In genomic region chr2:98479959-98480524, GRCh38 we compare ENCODE assay signal across 8 cellular contexts. TPM values are rescaled to one million over a fixed set of nuclear protein-coding genes. Genes with fewer than 3 reads are reported as not detected.
DNase-seq lines count a peak whose midpoint lies in the region; ATAC-seq and TF ChIP-seq lines count a peak whose summit lies in the region.

No MANE protein-coding gene starts in this region.

- TF ChIP-seq POLR2A in thyroid gland (IDR thresholded peaks at IDR 0.05) = no peak

- H3K9me3 ChIP-seq in adipocyte (ENCODE audit: control insufficient read depth, low read length) = no peaks in the 10 kb centered on the region
- H3K9me3 ChIP-seq in thyroid gland = no peaks in the 10 kb centered on the region

- DNase-seq in ELF-1 (ENCODE audit: low read depth, low spot score) (peak; percentile 58), HCEC 1CT (peak; percentile 9), NCI-H524 treated with DMSO at 0.1 percent for 48 hours (lab: John Stamatoyannopoulos, UW) (peak; percentile 89), adipocyte (ENCODE audit: low read depth) (peak; percentile 57), left colon (peak; percentile 44 to 59), thyroid gland (peak; percentile 63 to 66), iPS-NIHi7 (ENCODE audit: extremely low spot score) (no peak), OCI-M2 (lab: John Stamatoyannopoulos, UW; ENCODE audit: unreplicated experiment) (no peak)

- no peaks in the 10 kb centered on the region for H3K36me3 ChIP-seq in adipocyte (ENCODE audit: control insufficient read depth, insufficient read depth, low read length, severe bottlenecking)
- H3K36me3 ChIP-seq in thyroid gland = no peaks in the 10 kb centered on the region

- intact Hi-C loops in left colon (cut with DNase I, micrococcal nuclease) = no loop called here
- intact Hi-C loops in thyroid gland (cut with DNase I) = no loop called here

- no peak overlapping the region for H3K27ac ChIP-seq in thyroid gland

- H3K9ac ChIP-seq in adipocyte (ENCODE audit: low read length) = no peak overlapping the region

- TF ChIP-seq CTCF in thyroid gland (IDR thresholded peaks at IDR 0.05) = no peak

- peak; percentile 44 for ATAC-seq in left colon

- H3K4me3 ChIP-seq in adipocyte (ENCODE audit: low read length) = no peak overlapping the region
- H3K4me3 ChIP-seq in thyroid gland (replicated peaks in 1 of 3) = no peak overlapping the region

- WGBS in thyroid gland, 2 donors = 55 to 89% methylated on average over 2 to 4 of the region's 4 CpGs

- H3K4me1 ChIP-seq in adipocyte (ENCODE audit: control insufficient read depth, insufficient read depth, low read length) (peaks cover 12% of the 10 kb centered on the region), thyroid gland (peaks cover 8 to 20% of the 10 kb centered on the region in 2 donors)

- H3K27me3 ChIP-seq in adipocyte (replicated peaks; ENCODE audit: control insufficient read depth, insufficient read depth, low read length) (no peaks in the 10 kb centered on the region), thyroid gland (no peaks in the 10 kb centered on the region)

RNA-seq across cellular contexts. Expression of gene INPP4A, which starts 35.4 kb away (rescaled TPM):
- total RNA-seq in left colon (10 to 100 TPM; 14.3 to 19.1 TPM), thyroid gland (10 to 100 TPM; 18.9 to 24.9 (median 23.8) TPM)

Comparison
In these comparisons a context has a peak if more than half of its experiments do, and no peak if none do; other contexts are left out.
1. DNase-seq: peak in ELF-1 (single experiment), HCEC 1CT (single experiment), NCI-H524 treated with DMSO at 0.1 percent for 48 hours (single experiment), adipocyte (single experiment), left colon (2 of 2) and thyroid gland (2 of 2); none in iPS-NIHi7 (single experiment) and OCI-M2 (single experiment).